7 cellular contexts compared by ENCODE assay signal in the genomic region with DNA sequence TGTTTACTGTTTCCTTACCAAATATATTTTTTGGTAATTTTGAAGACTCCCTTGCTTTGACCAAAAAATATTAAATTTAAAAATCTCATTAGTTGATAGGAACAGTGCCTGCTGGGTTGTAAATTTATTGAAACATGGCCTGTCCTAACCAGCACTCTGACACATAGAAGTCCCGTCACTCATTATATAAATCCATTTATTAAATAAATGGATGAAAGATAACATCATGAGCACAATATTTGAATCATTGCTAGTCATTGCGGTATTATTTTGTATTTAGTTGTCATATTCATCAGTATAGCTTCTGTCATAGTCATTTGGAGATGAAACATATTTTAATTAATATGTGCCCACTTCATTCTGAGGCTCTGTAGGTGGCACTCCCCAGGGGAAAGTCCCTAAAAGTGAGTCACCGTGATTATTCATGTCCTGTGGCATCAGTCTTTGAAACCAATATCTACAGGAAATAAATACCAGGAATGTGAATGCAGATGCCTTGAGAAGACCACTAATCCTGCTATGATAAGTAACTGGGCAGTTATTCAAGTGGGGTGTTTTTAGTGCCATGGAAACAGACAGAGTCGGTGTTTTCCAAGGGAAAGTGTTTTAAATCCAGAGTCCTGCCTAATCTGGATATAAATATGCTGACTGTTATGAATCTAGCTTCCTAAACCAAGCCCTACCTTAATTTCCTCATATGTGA.
A peak's percentile ranks its signal among the peaks of the same experiment; 100 is the strongest.
DNase-seq lines count a peak whose midpoint lies in the region; ATAC-seq and TF ChIP-seq lines count a peak whose summit lies in the region.

No MANE protein-coding gene starts in this region.

- peaks cover 12 to 62% (median 57%) of the 10 kb centered on the region in 4 donors for H3K4me1 ChIP-seq in esophagus muscularis mucosa

- H3K36me3 ChIP-seq in esophagus muscularis mucosa: no peaks in the 10 kb centered on the region

- ATAC-seq in GM21786 (IDR thresholded peaks at IDR 0.05; ENCODE audit: unreplicated experiment): peak; percentile 47

- H3K27ac ChIP-seq in esophagus muscularis mucosa (replicated peaks in 1 of 4) (peak overlapping the region; percentile 77 to 80 (median 79)), skin epidermis (peak overlapping the region in 12 of 21 experiments; percentile 5 to 71 (median 32))

- DNase-seq in T-helper 22 cell (ENCODE audit: low read depth): peak; percentile 45
- DNase-seq in esophagus muscularis mucosa (ENCODE audit: extremely low spot score): no peak
- no peak for DNase-seq in NCI-H2171 treated with DMSO at 0.1 percent for 48 hours (lab: John Stamatoyannopoulos, UW)
- DNase-seq in KBM-7: no peak
- DNase-seq in occipital lobe (lab: John Stamatoyannopoulos, UW): no peak

- H3K4me3 ChIP-seq in esophagus muscularis mucosa (peak overlapping the region in 1 of 4 donors; percentile 11), skin epidermis (no peak overlapping the region)

- no peak for TF ChIP-seq EP300 in esophagus muscularis mucosa (IDR thresholded peaks at IDR 0.05)

- 31% methylated on average over 4 of the region's 4 CpGs for WGBS in esophagus muscularis mucosa

- intact Hi-C loops in esophagus muscularis mucosa (cut with DNase I): loop anchor here (5.0 to 10.0 kb wide), 3 partner anchors 235 to 628 kb away; no protein-coding TSS in a partner anchor

- in situ Hi-C loops in KBM-7 (cut with MboI; ENCODE audit: low pct_unique_long_range_greater_than_20kb, low sequenced_read_pairs): loop anchor here (25.0 kb wide), 1 partner anchor 628 kb away; no protein-coding TSS in a partner anchor

- no peaks in the 10 kb centered on the region for H3K9me3 ChIP-seq in esophagus muscularis mucosa

- no peak for TF ChIP-seq CTCF in esophagus muscularis mucosa (IDR thresholded peaks at IDR 0.05)

- no peaks in the 10 kb centered on the region for H3K27me3 ChIP-seq in esophagus muscularis mucosa

- no peak for TF ChIP-seq POLR2A in esophagus muscularis mucosa (IDR thresholded peaks at IDR 0.05; ENCODE audit: low read depth)
